In genomic region chr6:33276581-33276863, GRCh38 we compare ENCODE assay signal across 8 cellular contexts. TPM values are rescaled to one million over a fixed set of nuclear protein-coding genes. Genes with fewer than 3 reads are reported as not detected.
A peak's percentile ranks its signal among the peaks of the same experiment; 100 is the strongest.
DNase-seq lines count a peak whose midpoint lies in the region; ATAC-seq and TF ChIP-seq lines count a peak whose summit lies in the region.

No MANE protein-coding gene starts in this region.

- H3K4me3 ChIP-seq in GM12864 (ENCODE audit: low read depth, low read length) (peak overlapping the region; percentile 84), foreskin fibroblast (ENCODE audit: low read depth in 1 of 2, low read length in 2 of 2) (peak overlapping the region; percentile 41 to 65), skeletal muscle cell (ENCODE audit: low read depth, low read length) (peak overlapping the region; percentile 43)

- TF ChIP-seq CTCF in GM12864 (IDR thresholded peaks at IDR 0.05; ENCODE audit: low read depth, low read length, missing control alignments) (no peak), foreskin fibroblast (IDR thresholded peaks at IDR 0.05; ENCODE audit: low read depth, low read length) (no peak)

- peaks cover 4% of the 10 kb centered on the region for H3K36me3 Mint-ChIP-seq in T-helper 17 cell (ENCODE audit: low read depth)

- DNase-seq in GM12864 (ENCODE audit: low read depth) = no peak
- DNase-seq in T-helper 17 cell = no peak
- DNase-seq in foreskin fibroblast = no peak
- DNase-seq in skeletal muscle cell (ENCODE audit: low read depth) = no peak
- no peak for DNase-seq in midbrain (lab: John Stamatoyannopoulos, UW)
- DNase-seq in stimulated activated CD4-positive, alpha-beta T cell treated with anti-CD3 and anti-CD28 coated beads, Interleukin-4, amount 100 ng/mL, for 24 hours = no peak
- no peak for DNase-seq in UCSD-AML1 (lab: John Stamatoyannopoulos, UW; ENCODE audit: unreplicated experiment)

- H3K4me3 Mint-ChIP-seq in T-helper 17 cell = peak overlapping the region; percentile 91

- H3K4me1 Mint-ChIP-seq in T-helper 17 cell = peaks cover 62% of the 10 kb centered on the region

- no peaks in the 10 kb centered on the region for H3K9me3 ChIP-seq in T-helper 17 cell (ENCODE audit: control insufficient read depth, low read length, poor library complexity, severe bottlenecking)

- ATAC-seq in T-helper 17 cell (no peak), HG03039 (IDR thresholded peaks at IDR 0.05; ENCODE audit: unreplicated experiment) (no peak)

- no peaks in the 10 kb centered on the region for H3K27me3 Mint-ChIP-seq in T-helper 17 cell

- peak overlapping the region; percentile 99 for H3K27ac Mint-ChIP-seq in T-helper 17 cell

RNA-seq across cellular contexts. Expression of gene B3GALT4, which starts 0.4 kb away (rescaled TPM):
- 10 to 100 TPM; 10.1 to 13.0 TPM for total RNA-seq in T-helper 17 cell

RNA-seq across cellular contexts. Expression of gene RPS18, which starts 4.6 kb away (rescaled TPM):
- total RNA-seq in T-helper 17 cell = 1,000 to 10,000 TPM; 4,373 to 4,641 TPM

RNA-seq across cellular contexts. Expression of gene VPS52, which starts 4.8 kb away (rescaled TPM):
- total RNA-seq in T-helper 17 cell = 10 to 100 TPM; 66.5 to 68.3 TPM

RNA-seq across cellular contexts. Expression of gene WDR46, which starts 12.5 kb away (rescaled TPM):
- total RNA-seq in T-helper 17 cell = 10 to 100 TPM; 32.1 to 38.6 TPM

RNA-seq across cellular contexts. Expression of gene PFDN6, which starts 12.9 kb away (rescaled TPM):
- 10 to 100 TPM; 16.5 to 25.7 TPM for total RNA-seq in T-helper 17 cell
